Comparison of ENCODE assay signal across 22 cellular contexts in genomic region chr1:76145332-76145731, GRCh38.
"Had no signal": no experiment of that assay in that cellular context is flagged by ENCODE, and none has a peak within 500 bp of the region (broad histone marks: within the 10 kb centered on the region; RNA-seq: fewer than 3 reads in every experiment).

No MANE protein-coding gene starts in this region.

- H3K27me3 Mint-ChIP-seq: dendritic cell treated with granulocyte-macrophage colony-stimulating factor and Interleukin-4, amounts not matched to agents 40 ng/mL and 50 ng/mL, for 4 days had no signal

- H3K36me3 ChIP-seq: colonic mucosa, esophagus squamous epithelium, gastrocnemius medialis, heart right ventricle, left lung, lower lobe of right lung had no signal

- H3K4me1 ChIP-seq: colonic mucosa had no signal

- DNase-seq: colonic mucosa; cortex of kidney; effector CD8-positive, alpha-beta T cell; effector memory CD8-positive, alpha-beta T cell; endodermal cell; erythroblast; esophagus squamous epithelium; foreskin fibroblast; foreskin melanocyte; gastrocnemius medialis; glutamatergic neuron; heart right ventricle; hippocampal formation; left cardiac atrium; left lung; left ventricle myocardium superior; lower lobe of right lung; mucosa of descending colon had no signal

- H3K9me3 Mint-ChIP-seq: dendritic cell treated with granulocyte-macrophage colony-stimulating factor and Interleukin-4, amounts not matched to agents 40 ng/mL and 50 ng/mL, for 4 days; effector memory CD8-positive, alpha-beta T cell; endodermal cell; mesothelial cell of epicardium had no signal

- H3K9me3 ChIP-seq: colonic mucosa, esophagus squamous epithelium, gastrocnemius medialis, heart right ventricle, left lung, lower lobe of right lung, mucosa of descending colon had no signal

- ATAC-seq: effector memory CD8-positive, alpha-beta T cell; esophagus mucosa; gastrocnemius medialis; heart right ventricle; left ventricle myocardium superior; mucosa of descending colon had no signal

- H3K27ac Mint-ChIP-seq: dendritic cell treated with granulocyte-macrophage colony-stimulating factor and Interleukin-4, amounts not matched to agents 40 ng/mL and 50 ng/mL, for 4 days; effector memory CD8-positive, alpha-beta T cell; endodermal cell; mesothelial cell of epicardium had no signal

- H3K27ac ChIP-seq: colonic mucosa, epithelial cell of prostate, esophagus squamous epithelium, gastrocnemius medialis, heart right ventricle, lower lobe of right lung had no signal

- H3K27me3 ChIP-seq: colonic mucosa, esophagus squamous epithelium, gastrocnemius medialis, left lung had no signal

- H3K4me3 Mint-ChIP-seq: dendritic cell treated with granulocyte-macrophage colony-stimulating factor and Interleukin-4, amounts not matched to agents 40 ng/mL and 50 ng/mL, for 4 days; effector memory CD8-positive, alpha-beta T cell; endodermal cell; mesothelial cell of epicardium had no signal

- H3K4me3 ChIP-seq: colonic mucosa, esophagus squamous epithelium, gastrocnemius medialis, heart right ventricle, left lung, lower lobe of right lung, mucosa of descending colon had no signal
